24 cellular contexts compared by ENCODE assay signal in genomic region chr19:281156-281853, GRCh38. TPM values are rescaled to one million over a fixed set of nuclear protein-coding genes. Genes with fewer than 3 reads are reported as not detected.
"Had no signal": no experiment of that assay in that cellular context is flagged by ENCODE, and none has a peak within 500 bp of the region (broad histone marks: within the 10 kb centered on the region; RNA-seq: fewer than 3 reads in every experiment).

No MANE protein-coding gene starts in this region.

- ATAC-seq: activated CD8-positive, alpha-beta memory T cell treated with anti-CD3 and anti-CD28 coated beads, Interleukin-2, amount 10 ng/mL, durations not matched to agents 7 days and 5 days; activated naive CD4-positive, alpha-beta T cell treated with anti-CD3 and anti-CD28 coated beads, Interleukin-2, amount 50 U/mL, for 72 hours; activated naive CD8-positive, alpha-beta T cell treated with anti-CD3 and anti-CD28 coated beads, Interleukin-2, amount 50 U/mL, for 24 hours; body of pancreas; Panc1; Right ventricle myocardium inferior; SK-N-SH treated with all-trans-retinoic acid at 6 μM for 48 hours had no signal

- H3K9me3 ChIP-seq: ascending aorta, body of pancreas, SJSA1 had no signal

- H3K4me3 ChIP-seq: ascending aorta, body of pancreas, SJSA1 had no signal

- H3K36me3 ChIP-seq: ascending aorta, SJSA1 had no signal

- H3K9ac ChIP-seq: KMS-11 had no signal

- H3K36me3 Mint-ChIP-seq: activated CD8-positive, alpha-beta memory T cell treated with anti-CD3 and anti-CD28 coated beads, Interleukin-2, amount 10 ng/mL, durations not matched to agents 7 days and 5 days; activated naive CD4-positive, alpha-beta T cell treated with anti-CD3 and anti-CD28 coated beads, Interleukin-2, amount 50 U/mL, for 72 hours had no signal

- H3K4me3 Mint-ChIP-seq: activated CD8-positive, alpha-beta memory T cell treated with anti-CD3 and anti-CD28 coated beads, Interleukin-2, amount 10 ng/mL, durations not matched to agents 7 days and 5 days; activated naive CD8-positive, alpha-beta T cell treated with anti-CD3 and anti-CD28 coated beads, Interleukin-2, amount 50 U/mL, for 24 hours; activated T-cell treated with anti-CD3 and anti-CD28 coated beads, Interleukin-2, amount 50 U/mL, for 24 hours; activated T-helper 1 cell treated with anti-CD3 and anti-CD28 coated beads, Interleukin-12 subunit alpha, Interleukin-12 subunit beta, Interleukin-2, Interleukin-4 antibody, amounts not matched to agents 30 ng/mL and 10 ng/mL and 1 ng/mL, durations not matched to agents 14 hours and 24 hours and 36 hours; T-helper 1 cell treated with Interleukin-12 subunit alpha and Interleukin-12 subunit beta and Interleukin-4 antibody, amounts not matched to agents 30 μg/mL and 1 μg/mL, for 36 hours had no signal

- H3K4me1 Mint-ChIP-seq: activated CD8-positive, alpha-beta memory T cell treated with anti-CD3 and anti-CD28 coated beads, Interleukin-2, amount 10 ng/mL, durations not matched to agents 7 days and 5 days; activated naive CD8-positive, alpha-beta T cell treated with anti-CD3 and anti-CD28 coated beads, Interleukin-2, amount 50 U/mL, for 24 hours had no signal

- H3K27ac Mint-ChIP-seq: activated CD8-positive, alpha-beta memory T cell treated with anti-CD3 and anti-CD28 coated beads, Interleukin-2, amount 10 ng/mL, durations not matched to agents 7 days and 5 days; activated naive CD4-positive, alpha-beta T cell treated with anti-CD3 and anti-CD28 coated beads, Interleukin-2, amount 50 U/mL, for 72 hours; activated naive CD8-positive, alpha-beta T cell treated with anti-CD3 and anti-CD28 coated beads, Interleukin-2, amount 50 U/mL, for 24 hours; activated T-cell treated with anti-CD3 and anti-CD28 coated beads, Interleukin-2, amount 50 U/mL, for 24 hours; activated T-helper 1 cell treated with anti-CD3 and anti-CD28 coated beads, Interleukin-12 subunit alpha, Interleukin-12 subunit beta, Interleukin-2, Interleukin-4 antibody, amounts not matched to agents 30 ng/mL and 10 ng/mL and 1 ng/mL, durations not matched to agents 14 hours and 24 hours and 36 hours; T-helper 1 cell treated with Interleukin-12 subunit alpha and Interleukin-12 subunit beta and Interleukin-4 antibody, amounts not matched to agents 30 μg/mL and 1 μg/mL, for 36 hours had no signal

- H3K4me1 ChIP-seq: ascending aorta, SJSA1 had no signal

- H3K9me3 Mint-ChIP-seq: activated naive CD4-positive, alpha-beta T cell treated with anti-CD3 and anti-CD28 coated beads, Interleukin-2, amount 50 U/mL, for 72 hours; activated naive CD8-positive, alpha-beta T cell treated with anti-CD3 and anti-CD28 coated beads, Interleukin-2, amount 50 U/mL, for 24 hours; activated T-cell treated with anti-CD3 and anti-CD28 coated beads, Interleukin-2, amount 50 U/mL, for 24 hours; activated T-helper 1 cell treated with anti-CD3 and anti-CD28 coated beads, Interleukin-12 subunit alpha, Interleukin-12 subunit beta, Interleukin-2, Interleukin-4 antibody, amounts not matched to agents 30 ng/mL and 10 ng/mL and 1 ng/mL, durations not matched to agents 14 hours and 24 hours and 36 hours; T-helper 1 cell treated with Interleukin-12 subunit alpha and Interleukin-12 subunit beta and Interleukin-4 antibody, amounts not matched to agents 30 μg/mL and 1 μg/mL, for 36 hours had no signal

- H3K27ac ChIP-seq: ascending aorta, body of pancreas, KMS-11, SJSA1 had no signal

- DNase-seq: activated CD4-positive, alpha-beta T cell treated with anti-CD3 and anti-CD28 coated beads for 48 hours; activated CD4-positive, alpha-beta T cell treated with anti-CD3 and anti-CD28 coated beads, Interleukin-2, amount 50 U/mL, for 48 hours; activated CD4-positive, CD25-positive, alpha-beta regulatory T cell treated with anti-CD3 and anti-CD28 coated beads, Interleukin-2, amount 50 U/mL, for 72 hours; activated CD8-positive, alpha-beta memory T cell treated with anti-CD3 and anti-CD28 coated beads, Interleukin-2, amount 10 ng/mL, durations not matched to agents 7 days and 5 days; activated effector memory CD4-positive, alpha-beta T cell treated with Interleukin-2 at 50 U/mL for 16 hours; activated naive CD4-positive, alpha-beta T cell treated with Interleukin-2 at 50 U/mL for 16 hours; activated naive CD8-positive, alpha-beta T cell treated with anti-CD3 and anti-CD28 coated beads, Interleukin-2, amount 50 U/mL, for 24 hours; activated T-cell treated with anti-CD3 and anti-CD28 coated beads, Interleukin-2, amount 50 U/mL, for 24 hours; amniotic stem cell; body of pancreas; NCI-H1930; NCI-H2171; NCI-H526 treated with DMSO at 0.1 percent for 48 hours; NCI-H82; OCI-M1 had no signal

- H3K4me2 ChIP-seq: KMS-11 had no signal

- H3K27me3 ChIP-seq: ascending aorta, body of pancreas, SJSA1 had no signal

RNA-seq across cellular contexts. Expression of gene PLPP2, which starts 9.9 kb away (rescaled TPM):
- total RNA-seq: activated CD8-positive, alpha-beta memory T cell treated with anti-CD3 and anti-CD28 coated beads, Interleukin-2, amount 10 ng/mL, durations not matched to agents 7 days and 5 days had no signal
